ENCODE assay signal across 8 cellular contexts in the genomic region with DNA sequence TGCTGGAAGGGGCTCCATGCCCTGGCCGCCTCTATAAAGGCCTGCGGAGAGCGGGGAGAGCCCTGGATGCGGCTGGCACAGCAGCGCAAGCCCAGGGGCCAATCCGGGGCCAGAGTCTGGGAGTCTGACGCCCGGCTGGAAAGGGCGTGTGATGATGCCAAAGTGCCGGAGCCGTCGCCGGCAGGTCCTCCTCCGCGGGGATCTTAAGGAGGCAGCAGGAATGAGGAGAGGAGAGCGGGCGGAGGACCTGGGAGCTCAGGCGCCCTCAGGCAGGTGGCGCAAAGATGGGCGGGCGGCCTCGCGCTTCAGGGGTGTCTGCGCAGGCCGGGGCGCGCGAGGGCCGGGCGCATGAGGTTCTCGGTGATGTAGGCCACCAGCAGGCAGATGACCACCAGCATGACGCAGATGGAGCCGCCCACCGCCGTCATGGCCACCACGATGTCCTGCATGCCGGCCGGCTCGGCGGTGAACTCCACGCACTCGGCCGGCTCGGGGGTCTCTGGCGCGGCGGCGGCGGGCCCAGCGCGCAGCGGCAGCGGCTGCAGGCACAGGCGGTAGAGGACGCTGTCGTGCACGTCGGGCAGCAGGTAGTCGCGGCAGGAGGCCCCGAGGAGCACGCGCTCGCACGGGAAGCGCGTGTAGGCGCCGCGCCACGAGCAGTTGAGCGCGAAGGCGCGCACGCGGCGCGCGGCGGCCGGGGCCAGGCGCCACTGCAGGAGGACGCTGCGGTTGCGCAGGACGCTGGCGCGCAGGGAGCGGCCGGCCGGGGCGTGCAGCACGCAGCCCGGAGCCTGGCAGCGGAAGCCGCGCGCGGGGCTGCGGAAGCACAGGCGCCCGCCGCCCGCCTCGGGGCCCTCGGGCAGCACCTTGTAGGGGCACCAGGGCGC. TPM values are rescaled to one million over a fixed set of nuclear protein-coding genes. Genes with fewer than 3 reads are reported as not detected.
DNase-seq lines count a peak whose midpoint lies in the region; ATAC-seq and TF ChIP-seq lines count a peak whose summit lies in the region.

No MANE protein-coding gene starts in this region.

- TF ChIP-seq CTCF in GM13977 (IDR thresholded peaks at IDR 0.05; ENCODE audit: extremely low read depth, insufficient read depth, missing control alignments) (peak; percentile 36), esophagus squamous epithelium (IDR thresholded peaks at IDR 0.05) (peak in 3 of 6 experiments; percentile 3 to 32 (median 32)), osteocyte (IDR thresholded peaks at IDR 0.05) (peak; percentile 35)

- in situ Hi-C loops in GM13977 (cut with MboI; ENCODE audit: low pct_unique_long_range_greater_than_20kb, low sequenced_read_pairs, unreplicated experiment), result no loop called here

- no peak for TF ChIP-seq POLR2A in esophagus squamous epithelium (IDR thresholded peaks at IDR 0.05)

- H3K27ac ChIP-seq in esophagus squamous epithelium (no peak overlapping the region), SJCRH30 (no peak overlapping the region)

- H3K4me1 ChIP-seq in esophagus squamous epithelium, result peaks cover 16 to 38% (median 29%) of the 10 kb centered on the region in 3 donors
- H3K4me1 ChIP-seq in SJCRH30, result peaks cover 20% of the 10 kb centered on the region

- DNase-seq in AG08395 (ENCODE audit: low spot score) (peak; percentile 79), GM13977 (ENCODE audit: low spot score) (peak; percentile 83), esophagus squamous epithelium (lab: John Stamatoyannopoulos, UW) (no peak), osteocyte (ENCODE audit: extremely low spot score, unreplicated experiment) (peak; percentile 81), SJCRH30 (no peak)

- H3K27me3 Mint-ChIP-seq in osteocyte (ENCODE audit: unreplicated experiment), result no peaks in the 10 kb centered on the region

- ATAC-seq in activated CD4-positive, CD25-positive, alpha-beta regulatory T cell treated with anti-CD3 and anti-CD28 coated beads, Interleukin-2, amount 50 U/mL, for 24 hours, result peak; percentile 46 to 72
- ATAC-seq in GM18502 (IDR thresholded peaks at IDR 0.05; ENCODE audit: poor library complexity, unreplicated experiment) (no peak), GM18498 (IDR thresholded peaks at IDR 0.05; ENCODE audit: unreplicated experiment) (no peak)

- no peaks in the 10 kb centered on the region for H3K36me3 Mint-ChIP-seq in osteocyte (ENCODE audit: unreplicated experiment)

- peaks cover 12% of the 10 kb centered on the region for H3K4me1 Mint-ChIP-seq in osteocyte (ENCODE audit: unreplicated experiment)

- H3K9me3 ChIP-seq in esophagus squamous epithelium, result no peaks in the 10 kb centered on the region
- no peaks in the 10 kb centered on the region for H3K9me3 ChIP-seq in SJCRH30 (replicated peaks)

- H3K4me3 ChIP-seq in esophagus squamous epithelium (peak overlapping the region; percentile 16 to 65 (median 42)), SJCRH30 (no peak overlapping the region)

- no peak overlapping the region for H3K27ac Mint-ChIP-seq in osteocyte (ENCODE audit: unreplicated experiment)

- peak overlapping the region; percentile 71 for H3K4me3 Mint-ChIP-seq in osteocyte (ENCODE audit: unreplicated experiment)

- H3K36me3 ChIP-seq in esophagus squamous epithelium (no peaks in the 10 kb centered on the region), SJCRH30 (no peaks in the 10 kb centered on the region)

- intact Hi-C loops in esophagus squamous epithelium (cut with DNase I), result no loop called here

- WGBS in esophagus squamous epithelium, 2 donors, result no CpG with 5 or more reads among the region's 108 CpGs

- H3K9me3 Mint-ChIP-seq in osteocyte (ENCODE audit: unreplicated experiment), result no peaks in the 10 kb centered on the region

- H3K27me3 ChIP-seq in esophagus squamous epithelium, result peaks cover 0 to 84% (median 2%) of the 10 kb centered on the region in 4 donors
- peaks cover 53% of the 10 kb centered on the region for H3K27me3 ChIP-seq in SJCRH30

RNA-seq across cellular contexts. Expression of gene FNDC10, which starts 0.7 kb away (rescaled TPM):
- total RNA-seq in esophagus squamous epithelium, result 10 to 100 TPM in 1 of 4 donors, 1 to 10 TPM in 3; 5.8 to 15.6 (median 7.9) TPM
- total RNA-seq in osteocyte, result 25.6 and 28.0 TPM in 2 replicates
- total RNA-seq in SJCRH30 (2014; rRNA removed; shearing (Covaris generic)), result 1.5 and 1.9 TPM in 2 replicates

RNA-seq across cellular contexts. Expression of gene MIB2, which starts 16.0 kb away (rescaled TPM):
- total RNA-seq in esophagus squamous epithelium, result 10 to 100 TPM; 80.0 to 99.8 (median 96.6) TPM
- total RNA-seq in osteocyte, result 105 and 108 TPM in 2 replicates
- 37.2 and 49.6 TPM in 2 replicates for total RNA-seq in SJCRH30 (2014; rRNA removed; shearing (Covaris generic))

RNA-seq across cellular contexts. Expression of gene SSU72, which starts 24.6 kb away (rescaled TPM):
- 100 to 1,000 TPM in 3 of 4 donors, 10 to 100 TPM in 1; 98.4 to 125 (median 124) TPM for total RNA-seq in esophagus squamous epithelium
- 117 and 121 TPM in 2 replicates for total RNA-seq in osteocyte
- total RNA-seq in SJCRH30 (2014; rRNA removed; shearing (Covaris generic)), result 258 and 267 TPM in 2 replicates

RNA-seq across cellular contexts. Expression of gene MMP23B, which starts 32.7 kb away (rescaled TPM):
- 1 to 10 TPM in 3 of 4 donors, under 1 TPM in 1; 0.49 to 7.6 (median 2.7) TPM for total RNA-seq in esophagus squamous epithelium
- 4.8 and 8.5 TPM in 2 replicates for total RNA-seq in osteocyte
- total RNA-seq in SJCRH30 (2014; rRNA removed; shearing (Covaris generic)), result 0.81 and 2.7 TPM in 2 replicates

RNA-seq across cellular contexts. Expression of gene TMEM240, which starts 58.8 kb away (rescaled TPM):
- total RNA-seq in esophagus squamous epithelium (1 to 10 TPM in 1 of 4 donors, not detected in 3; 2.7 TPM), osteocyte (12.4 and 16.6 TPM in 2 replicates)
- total RNA-seq in SJCRH30 (2014; rRNA removed; shearing (Covaris generic)), result 1.5 and 1.9 TPM in 2 replicates

Comparison
In these comparisons a context has a peak if more than half of its experiments do, and no peak if none do; other contexts are left out.
1. DNase-seq: peak in AG08395 (single experiment), GM13977 (single experiment) and osteocyte (single experiment); none in esophagus squamous epithelium (single experiment) and SJCRH30 (0 of 2).
2. ATAC-seq: peak in activated CD4-positive, CD25-positive, alpha-beta regulatory T cell treated with anti-CD3 and anti-CD28 coated beads, Interleukin-2, amount 50 U/mL, for 24 hours (2 of 2); none in GM18502 (single experiment) and GM18498 (single experiment).